ENCODE assay signal across 12 cellular contexts in genomic region chr3:6717026-6717943, GRCh38.
DNase-seq lines count a peak whose midpoint lies in the region; ATAC-seq and TF ChIP-seq lines count a peak whose summit lies in the region.
"Had no signal": no experiment of that assay in that cellular context is flagged by ENCODE, and none has a peak within 500 bp of the region (broad histone marks: within the 10 kb centered on the region; RNA-seq: fewer than 3 reads in every experiment).

No MANE protein-coding gene starts in this region.

- TF ChIP-seq CTCF in GM06990 (IDR thresholded peaks at IDR 0.05; ENCODE audit: insufficient read depth, low read length, poor library complexity, severe bottlenecking): no peak
- TF ChIP-seq CTCF in left lung (IDR thresholded peaks at IDR 0.05): no peak

- H3K4me3 ChIP-seq in GM06990 (replicated peaks; ENCODE audit: low read depth, low read length) (no peak overlapping the region; the same call in 1 of the 2 replicates), left lung (no peak overlapping the region)

- H3K27me3 ChIP-seq in GM06990 (replicated peaks; ENCODE audit: control insufficient read depth, insufficient read depth, low read length) (no peaks in the 10 kb centered on the region), left lung (no peaks in the 10 kb centered on the region)

- ATAC-seq in GM19351 (IDR thresholded peaks at IDR 0.05; ENCODE audit: unreplicated experiment): peak; percentile 94
- peak; percentile 96 for ATAC-seq in HG02798 (IDR thresholded peaks at IDR 0.05; ENCODE audit: poor library complexity, unreplicated experiment)
- ATAC-seq in HG03521 (IDR thresholded peaks at IDR 0.05; ENCODE audit: unreplicated experiment): peak; percentile 91
- ATAC-seq in left lung: no peak
- ATAC-seq in Right ventricle myocardium inferior: no peak

- DNase-seq in GM06990 (ENCODE audit: extremely low read depth, insufficient read length) (peak; percentile 59), left lung (no peak), DMS 273 treated with DMSO at 0.1 percent for 48 hours (lab: John Stamatoyannopoulos, UW) (no peak), Right ventricle myocardium inferior (ENCODE audit: missing footprints) (no peak)
- no peak for DNase-seq in activated CD8-positive, alpha-beta memory T cell treated with anti-CD3 and anti-CD28 coated beads for 24 hours
- DNase-seq: activated CD4-positive, CD25-positive, alpha-beta regulatory T cell treated with anti-CD3 and anti-CD28 coated beads, Interleukin-2, amount 50 U/mL, for 72 hours; hypothalamus; NCI-H1436; stimulated activated naive CD4-positive, alpha-beta T cell had no signal

- intact Hi-C loops in left lung (cut with DNase I): no loop called here
- intact Hi-C loops in Right ventricle myocardium inferior (cut with DNase I): no loop called here

- H3K36me3 ChIP-seq in GM06990 (ENCODE audit: control insufficient read depth, insufficient read depth, low read length) (no peaks in the 10 kb centered on the region), left lung (no peaks in the 10 kb centered on the region)

- no peak overlapping the region for H3K27ac ChIP-seq in left lung

- H3K9me3 ChIP-seq in left lung: no peaks in the 10 kb centered on the region

- no peaks in the 10 kb centered on the region for H3K4me1 ChIP-seq in left lung

Comparison
In these comparisons a context has a peak if more than half of its experiments do, and no peak if none do; other contexts are left out.
1. ATAC-seq: peak in GM19351 (single experiment), HG02798 (single experiment) and HG03521 (single experiment); none in left lung (single experiment) and Right ventricle myocardium inferior (single experiment).